14 cellular contexts compared by ENCODE assay signal in genomic region chr22:31650391-31650790, GRCh38. TPM values are rescaled to one million over a fixed set of nuclear protein-coding genes. Genes with fewer than 3 reads are reported as not detected.
DNase-seq lines count a peak whose midpoint lies in the region; ATAC-seq and TF ChIP-seq lines count a peak whose summit lies in the region.
"Had no signal": no experiment of that assay in that cellular context is flagged by ENCODE, and none has a peak within 500 bp of the region (broad histone marks: within the 10 kb centered on the region; RNA-seq: fewer than 3 reads in every experiment).

No MANE protein-coding gene starts in this region.

- no peak overlapping the region for H3K4me3 ChIP-seq in astrocyte of the cerebellum (ENCODE audit: low read depth, low read length)
- H3K4me3 ChIP-seq: SJCRH30 had no signal

- ATAC-seq in activated CD4-positive, alpha-beta T cell treated with anti-CD3 and anti-CD28 coated beads for 36 hours = no peak
- ATAC-seq in HG03457 (IDR thresholded peaks at IDR 0.05; ENCODE audit: unreplicated experiment) = no peak
- no peak for ATAC-seq in activated T-cell treated with anti-CD3 and anti-CD28 coated beads, Interleukin-2, amount 50 U/mL, for 4 hours

- H3K4me1 Mint-ChIP-seq in activated CD4-positive, alpha-beta T cell treated with anti-CD3 and anti-CD28 coated beads for 36 hours = peaks cover 60% of the 10 kb centered on the region
- H3K4me1 Mint-ChIP-seq in activated T-cell treated with anti-CD3 and anti-CD28 coated beads, Interleukin-2, amount 50 U/mL, for 4 hours (ENCODE audit: low read depth) = peaks cover 50% of the 10 kb centered on the region

- H3K4me3 Mint-ChIP-seq in activated CD4-positive, alpha-beta T cell treated with anti-CD3 and anti-CD28 coated beads for 36 hours = no peak overlapping the region
- H3K4me3 Mint-ChIP-seq in activated T-cell treated with anti-CD3 and anti-CD28 coated beads, Interleukin-2, amount 50 U/mL, for 4 hours = no peak overlapping the region

- intact Hi-C loops in activated CD4-positive, alpha-beta T cell treated with anti-CD3 and anti-CD28 coated beads for 36 hours (cut with DNase I, micrococcal nuclease) = no loop called here

- H3K9me3 Mint-ChIP-seq in activated CD4-positive, alpha-beta T cell treated with anti-CD3 and anti-CD28 coated beads for 36 hours (ENCODE audit: low read depth) = no peaks in the 10 kb centered on the region
- H3K9me3 Mint-ChIP-seq in activated T-cell treated with anti-CD3 and anti-CD28 coated beads, Interleukin-2, amount 50 U/mL, for 4 hours = no peaks in the 10 kb centered on the region

- DNase-seq in ACHN = peak; percentile 84
- DNase-seq in HT1080 (ENCODE audit: low read depth) = peak; percentile 28
- DNase-seq in astrocyte of the cerebellum (ENCODE audit: low read depth) = peak; percentile 47
- peak; percentile 93 for DNase-seq in iris pigment epithelial cell (ENCODE audit: low read depth)
- no peak for DNase-seq in activated CD4-positive, alpha-beta T cell treated with anti-CD3 and anti-CD28 coated beads for 36 hours
- no peak for DNase-seq in NCI-H2029 treated with DMSO at 0.1 percent for 48 hours (lab: John Stamatoyannopoulos, UW)
- DNase-seq in activated T-cell treated with anti-CD3 and anti-CD28 coated beads, Interleukin-2, amount 50 U/mL, for 4 hours = no peak
- DNase-seq: activated CD4-positive, alpha-beta T cell treated with anti-CD3 and anti-CD28 coated beads, Interleukin-2, amount 50 U/mL, for 1 hour; activated naive CD4-positive, alpha-beta T cell treated with anti-CD3 and anti-CD28 coated beads, Interleukin-2, amount 50 U/mL, for 16 hours; effector CD4-positive, alpha-beta T cell; KG1; SJCRH30; stimulated activated CD4-positive, alpha-beta T cell treated with anti-CD3 and anti-CD28 coated beads, Interleukin-2, amount 100 ng/mL, for 48 hours had no signal

- CTCF ChIA-PET in activated CD4-positive, alpha-beta T cell treated with anti-CD3 and anti-CD28 coated beads for 36 hours (lab: Charles Lee) = no interaction called here

- POLR2A ChIA-PET in activated CD4-positive, alpha-beta T cell treated with anti-CD3 and anti-CD28 coated beads for 36 hours (lab: Charles Lee) = no interaction called here

- H3K27me3 Mint-ChIP-seq in activated CD4-positive, alpha-beta T cell treated with anti-CD3 and anti-CD28 coated beads for 36 hours = no peaks in the 10 kb centered on the region
- no peaks in the 10 kb centered on the region for H3K27me3 Mint-ChIP-seq in activated T-cell treated with anti-CD3 and anti-CD28 coated beads, Interleukin-2, amount 50 U/mL, for 4 hours (ENCODE audit: low read depth)

- in situ Hi-C loops in ACHN (cut with HindIII; ENCODE audit: low pct_ligation_motif_present, low pct_unique_long_range_greater_than_20kb, low sequenced_read_pairs) = loop anchor here (25.0 kb wide), 1 partner anchor 312 kb away; no protein-coding TSS in a partner anchor
- in situ Hi-C loops in astrocyte of the cerebellum (cut with HindIII; ENCODE audit: low sequenced_read_pairs) = no loop called here

- H3K36me3 Mint-ChIP-seq in activated CD4-positive, alpha-beta T cell treated with anti-CD3 and anti-CD28 coated beads for 36 hours (ENCODE audit: low read depth) = peaks cover 27% of the 10 kb centered on the region
- peaks cover 32% of the 10 kb centered on the region for H3K36me3 Mint-ChIP-seq in activated T-cell treated with anti-CD3 and anti-CD28 coated beads, Interleukin-2, amount 50 U/mL, for 4 hours (ENCODE audit: insufficient read depth)

- TF ChIP-seq CTCF in astrocyte of the cerebellum (IDR thresholded peaks at IDR 0.05; ENCODE audit: low read depth, low read length, missing control alignments) = no peak

- H3K27ac Mint-ChIP-seq in activated CD4-positive, alpha-beta T cell treated with anti-CD3 and anti-CD28 coated beads for 36 hours = no peak overlapping the region

RNA-seq across cellular contexts. Expression of gene PISD, which starts 11.6 kb away (rescaled TPM):
- total RNA-seq in HT1080 (2014; rRNA removed; shearing (Covaris generic)) = 49.1 and 52.2 TPM in 2 replicates
- polyA plus RNA-seq in HT1080 (2015; cell fraction: cytosol; rRNA removed) = 25.0 and 26.7 TPM in 2 replicates
- 58.2 and 64.8 TPM in 2 replicates for polyA plus RNA-seq in HT1080 (2015; cell fraction: nucleus; rRNA removed)
- 10 to 100 TPM; 30.3 to 37.9 TPM for total RNA-seq in activated CD4-positive, alpha-beta T cell treated with anti-CD3 and anti-CD28 coated beads for 36 hours
- 100 to 1,000 TPM in 1 of 3 donors, 10 to 100 TPM in 2; 80.0 to 101 (median 81.2) TPM for total RNA-seq in activated T-cell treated with anti-CD3 and anti-CD28 coated beads, Interleukin-2, amount 50 U/mL, for 4 hours

Comparison
In these comparisons a context has a peak if more than half of its experiments do, and no peak if none do; other contexts are left out.
1. DNase-seq: peak in ACHN (single experiment), HT1080 (single experiment), astrocyte of the cerebellum (single experiment) and iris pigment epithelial cell (single experiment); none in activated CD4-positive, alpha-beta T cell treated with anti-CD3 and anti-CD28 coated beads for 36 hours (single experiment), NCI-H2029 treated with DMSO at 0.1 percent for 48 hours (single experiment) and activated T-cell treated with anti-CD3 and anti-CD28 coated beads, Interleukin-2, amount 50 U/mL, for 4 hours (single experiment).